ENCODE assay signal across 23 cellular contexts in the genomic region with DNA sequence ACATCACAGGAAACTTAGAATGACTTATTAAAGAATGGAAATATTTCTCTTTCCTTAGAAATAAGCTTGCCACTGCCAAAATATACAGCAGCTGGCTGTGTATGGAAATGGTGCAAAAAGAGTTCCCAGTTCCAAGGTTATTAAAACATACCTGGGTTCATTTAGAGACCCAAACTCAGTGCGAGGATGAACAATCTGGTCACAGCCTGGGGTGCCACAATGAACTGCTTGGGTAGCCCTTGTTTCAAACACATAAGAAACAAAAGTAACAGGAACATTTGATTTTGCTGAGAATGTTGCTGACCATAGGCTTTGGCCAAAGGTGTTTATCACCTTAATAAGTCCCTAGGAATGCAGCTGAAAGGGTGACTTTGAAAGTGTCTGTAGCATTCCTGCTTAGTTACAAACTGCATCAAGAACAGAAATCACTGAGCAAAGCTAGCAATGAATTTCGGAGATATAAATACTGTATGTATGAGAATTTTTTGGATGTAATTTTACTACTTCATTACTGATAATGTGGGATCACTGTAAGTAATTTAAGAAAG.
"Had no signal": no experiment of that assay in that cellular context is flagged by ENCODE, and none has a peak within 500 bp of the region (broad histone marks: within the 10 kb centered on the region; RNA-seq: fewer than 3 reads in every experiment).

No MANE protein-coding gene starts in this region.

- H2AFZ ChIP-seq: parathyroid adenoma had no signal

- H3K4me1 ChIP-seq: breast epithelium, parathyroid adenoma, psoas muscle, uterus had no signal

- H3K27me3 Mint-ChIP-seq: activated B cell treated with CpG ODN at 0.5 μM for 24 hours; activated CD8-positive, alpha-beta memory T cell treated with anti-CD3 and anti-CD28 coated beads, Interleukin-2, amount 10 ng/mL, durations not matched to agents 7 days and 5 days; activated naive CD4-positive, alpha-beta T cell treated with anti-CD3 and anti-CD28 coated beads, Interleukin-2, amount 10 ng/mL, durations not matched to agents 7 days and 5 days; activated naive CD8-positive, alpha-beta T cell treated with anti-CD3 and anti-CD28 coated beads, Interleukin-2, amount 10 ng/mL, durations not matched to agents 7 days and 5 days; dendritic cell treated with granulocyte-macrophage colony-stimulating factor and Interleukin-4, amounts not matched to agents 40 ng/mL and 50 ng/mL, for 4 days; naive B cell; type B pancreatic cell had no signal

- ATAC-seq: activated CD8-positive, alpha-beta memory T cell treated with anti-CD3 and anti-CD28 coated beads, Interleukin-2, amount 10 ng/mL, durations not matched to agents 7 days and 5 days; activated CD8-positive, alpha-beta T cell treated with anti-CD3 and anti-CD28 coated beads, Interleukin-2, amount 10 ng/mL, durations not matched to agents 7 days and 5 days; stimulated activated naive CD8-positive, alpha-beta T cell treated with anti-CD3 and anti-CD28 coated beads, Interleukin-15, Interleukin-2, amounts not matched to agents 100 U/mL and 50 U/mL, for 24 hours had no signal

- H3K79me2 ChIP-seq: parathyroid adenoma had no signal

- H3K36me3 Mint-ChIP-seq: activated CD8-positive, alpha-beta memory T cell treated with anti-CD3 and anti-CD28 coated beads, Interleukin-2, amount 10 ng/mL, durations not matched to agents 7 days and 5 days; activated naive CD4-positive, alpha-beta T cell treated with anti-CD3 and anti-CD28 coated beads, Interleukin-2, amount 10 ng/mL, durations not matched to agents 7 days and 5 days; activated naive CD8-positive, alpha-beta T cell treated with anti-CD3 and anti-CD28 coated beads, Interleukin-2, amount 10 ng/mL, durations not matched to agents 7 days and 5 days; naive B cell; type B pancreatic cell had no signal

- H3K4me3 Mint-ChIP-seq: activated B cell treated with CpG ODN at 0.5 μM for 24 hours; activated CD8-positive, alpha-beta memory T cell treated with anti-CD3 and anti-CD28 coated beads, Interleukin-2, amount 10 ng/mL, durations not matched to agents 7 days and 5 days; activated CD8-positive, alpha-beta T cell treated with anti-CD3 and anti-CD28 coated beads, Interleukin-2, amount 10 ng/mL, durations not matched to agents 7 days and 5 days; activated naive CD4-positive, alpha-beta T cell treated with anti-CD3 and anti-CD28 coated beads, Interleukin-2, amount 10 ng/mL, durations not matched to agents 7 days and 5 days; activated naive CD8-positive, alpha-beta T cell treated with anti-CD3 and anti-CD28 coated beads, Interleukin-2, amount 10 ng/mL, durations not matched to agents 7 days and 5 days; dendritic cell treated with granulocyte-macrophage colony-stimulating factor and Interleukin-4, amounts not matched to agents 40 ng/mL and 50 ng/mL, for 4 days; naive B cell; T-helper 2 cell treated with Interferon-gamma antibody and Interleukin-4, amounts not matched to agents 5 μg/mL and 100 μg/mL, for 36 hours; type B pancreatic cell had no signal

- H3K27me3 ChIP-seq: breast epithelium, esophagus squamous epithelium, uterus had no signal

- H3K36me3 ChIP-seq: esophagus squamous epithelium, thoracic aorta, uterus had no signal

- H3K9me3 ChIP-seq: breast epithelium, esophagus squamous epithelium, psoas muscle, thoracic aorta, uterus had no signal

- H3K4me3 ChIP-seq: breast epithelium, esophagus squamous epithelium, psoas muscle, thoracic aorta, uterus had no signal

- H3K4me1 Mint-ChIP-seq: activated B cell treated with CpG ODN at 0.5 μM for 24 hours; activated CD8-positive, alpha-beta memory T cell treated with anti-CD3 and anti-CD28 coated beads, Interleukin-2, amount 10 ng/mL, durations not matched to agents 7 days and 5 days; activated naive CD4-positive, alpha-beta T cell treated with anti-CD3 and anti-CD28 coated beads, Interleukin-2, amount 10 ng/mL, durations not matched to agents 7 days and 5 days; activated naive CD8-positive, alpha-beta T cell treated with anti-CD3 and anti-CD28 coated beads, Interleukin-2, amount 10 ng/mL, durations not matched to agents 7 days and 5 days; naive B cell had no signal

- H3K27ac ChIP-seq: epithelial cell of prostate, parathyroid adenoma, psoas muscle, thoracic aorta, uterus had no signal

- H3K9ac ChIP-seq: parathyroid adenoma had no signal

- H3K27ac Mint-ChIP-seq: activated B cell treated with CpG ODN at 0.5 μM for 24 hours; activated CD8-positive, alpha-beta memory T cell treated with anti-CD3 and anti-CD28 coated beads, Interleukin-2, amount 10 ng/mL, durations not matched to agents 7 days and 5 days; activated CD8-positive, alpha-beta T cell treated with anti-CD3 and anti-CD28 coated beads, Interleukin-2, amount 10 ng/mL, durations not matched to agents 7 days and 5 days; activated naive CD4-positive, alpha-beta T cell treated with anti-CD3 and anti-CD28 coated beads, Interleukin-2, amount 10 ng/mL, durations not matched to agents 7 days and 5 days; activated naive CD8-positive, alpha-beta T cell treated with anti-CD3 and anti-CD28 coated beads, Interleukin-2, amount 10 ng/mL, durations not matched to agents 7 days and 5 days; dendritic cell treated with granulocyte-macrophage colony-stimulating factor and Interleukin-4, amounts not matched to agents 40 ng/mL and 50 ng/mL, for 4 days; naive B cell; T-helper 2 cell treated with Interferon-gamma antibody and Interleukin-4, amounts not matched to agents 5 μg/mL and 100 μg/mL, for 36 hours had no signal

- DNase-seq: activated B cell treated with CpG ODN at 0.5 μM for 24 hours; activated CD8-positive, alpha-beta memory T cell treated with anti-CD3 and anti-CD28 coated beads, Interleukin-2, amount 10 ng/mL, durations not matched to agents 7 days and 5 days; activated CD8-positive, alpha-beta T cell treated with anti-CD3 and anti-CD28 coated beads, Interleukin-2, amount 10 ng/mL, durations not matched to agents 7 days and 5 days; activated effector memory CD4-positive, alpha-beta T cell treated with anti-CD3 and anti-CD28 coated beads, Interleukin-2, amount 50 U/mL, for 16 hours; activated naive CD4-positive, alpha-beta T cell treated with anti-CD3 and anti-CD28 coated beads, Interleukin-2, amount 10 ng/mL, durations not matched to agents 7 days and 5 days; activated naive CD8-positive, alpha-beta T cell treated with anti-CD3 and anti-CD28 coated beads, Interleukin-2, amount 10 ng/mL, durations not matched to agents 7 days and 5 days; activated T-cell treated with anti-CD3 and anti-CD28 coated beads for 4 hours; central memory CD4-positive, alpha-beta T cell; esophagus squamous epithelium; naive B cell; stimulated activated CD4-positive, alpha-beta T cell treated with anti-CD3 and anti-CD28 coated beads, Interleukin-12 subunit alpha, Interleukin-12 subunit beta, amount 100 ng/mL, for 4 hours; stimulated activated CD4-positive, alpha-beta T cell treated with anti-CD3 and anti-CD28 coated beads, Interleukin-4, amount 100 ng/mL, for 1 hour; stimulated activated naive CD8-positive, alpha-beta T cell treated with anti-CD3 and anti-CD28 coated beads, Interleukin-15, Interleukin-2, amounts not matched to agents 100 U/mL and 50 U/mL, for 24 hours; T-helper 1 cell; uterus had no signal

- H3K9me3 Mint-ChIP-seq: dendritic cell treated with granulocyte-macrophage colony-stimulating factor and Interleukin-4, amounts not matched to agents 40 ng/mL and 50 ng/mL, for 4 days had no signal
